Comparison of ENCODE assay signal across 19 cellular contexts in the genomic region with DNA sequence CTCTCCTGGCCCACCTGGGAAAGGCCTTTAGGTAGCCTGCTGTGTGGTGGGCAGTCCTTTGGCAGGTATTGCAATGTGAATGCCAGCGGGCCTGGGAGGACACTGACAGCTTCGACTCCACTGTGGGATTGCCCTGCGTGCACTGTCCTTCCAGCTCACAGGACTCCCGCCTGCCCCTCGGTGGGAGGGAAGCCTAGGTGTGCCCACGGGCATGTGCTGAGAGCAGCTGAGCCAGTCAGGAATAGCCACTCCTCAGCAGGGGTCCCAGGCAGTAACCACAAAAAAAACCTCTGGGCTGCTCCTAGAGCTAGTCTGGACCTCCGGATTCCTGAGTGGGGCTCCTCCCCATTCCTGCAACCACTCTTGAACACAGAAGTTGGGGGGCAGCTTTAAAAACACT.
"Had no signal": no experiment of that assay in that cellular context is flagged by ENCODE, and none has a peak within 500 bp of the region (broad histone marks: within the 10 kb centered on the region; RNA-seq: fewer than 3 reads in every experiment).

No MANE protein-coding gene starts in this region.

- H3K9me3 ChIP-seq: neutrophil, thyroid gland had no signal

- DNase-seq: effector CD4-positive, alpha-beta T cell; foreskin melanocyte; heart left ventricle; hippocampal formation; kidney glomerular epithelial cell; naive thymus-derived CD4-positive, alpha-beta T cell; nephron progenitor cell; posterior cingulate gyrus; stimulated activated CD4-positive, alpha-beta T cell treated with anti-CD3 and anti-CD28 coated beads, Interleukin-2, amount 100 ng/mL, for 48 hours; stimulated activated CD8-positive, alpha-beta memory T cell treated with anti-CD3 and anti-CD28 coated beads, Interleukin-4, amount 100 ng/mL, for 48 hours; stimulated activated naive CD8-positive, alpha-beta T cell treated with anti-CD3 and anti-CD28 coated beads, Interleukin-15, Interleukin-2, amounts not matched to agents 100 U/mL and 50 U/mL, for 24 hours; thyroid gland had no signal

- H3K27me3 ChIP-seq: heart left ventricle, neutrophil, right atrium auricular region, suprapubic skin, thyroid gland had no signal

- H3K4me1 ChIP-seq: right atrium auricular region, suprapubic skin, thyroid gland had no signal

- H3K36me3 Mint-ChIP-seq: stimulated activated effector memory CD8-positive, alpha-beta T cell treated with anti-CD3 and anti-CD28 coated beads, Interleukin-12 subunit alpha, Interleukin-12 subunit beta, amount 100 ng/mL, for 72 hours; type B pancreatic cell had no signal

- H3K4me1 Mint-ChIP-seq: nephron progenitor cell; stimulated activated effector memory CD8-positive, alpha-beta T cell treated with anti-CD3 and anti-CD28 coated beads, Interleukin-12 subunit alpha, Interleukin-12 subunit beta, amount 100 ng/mL, for 72 hours had no signal

- H3K27ac Mint-ChIP-seq: naive thymus-derived CD4-positive, alpha-beta T cell; nephron progenitor cell; stimulated activated effector memory CD8-positive, alpha-beta T cell treated with anti-CD3 and anti-CD28 coated beads, Interleukin-12 subunit alpha, Interleukin-12 subunit beta, amount 100 ng/mL, for 72 hours; type B pancreatic cell had no signal

- H3K36me3 ChIP-seq: heart left ventricle, neutrophil, right atrium auricular region, suprapubic skin, thyroid gland had no signal

- H3K4me2 ChIP-seq: smooth muscle cell had no signal

- ATAC-seq: heart left ventricle; naive thymus-derived CD4-positive, alpha-beta T cell; stimulated activated effector memory CD8-positive, alpha-beta T cell treated with anti-CD3 and anti-CD28 coated beads, Interleukin-12 subunit alpha, Interleukin-12 subunit beta, amount 100 ng/mL, for 72 hours; stimulated activated naive CD8-positive, alpha-beta T cell treated with anti-CD3 and anti-CD28 coated beads, Interleukin-15, Interleukin-2, amounts not matched to agents 100 U/mL and 50 U/mL, for 24 hours had no signal

- H3K4me3 ChIP-seq: coronary artery, heart left ventricle, right atrium auricular region, smooth muscle cell, suprapubic skin, thyroid gland had no signal

- H3K27ac ChIP-seq: coronary artery, heart left ventricle, neutrophil, right atrium auricular region, suprapubic skin, thyroid gland had no signal

- H3K4me3 Mint-ChIP-seq: naive thymus-derived CD4-positive, alpha-beta T cell; nephron progenitor cell; stimulated activated effector memory CD8-positive, alpha-beta T cell treated with anti-CD3 and anti-CD28 coated beads, Interleukin-12 subunit alpha, Interleukin-12 subunit beta, amount 100 ng/mL, for 72 hours; type B pancreatic cell had no signal
